Comparison of ENCODE assay signal across 21 cellular contexts in genomic region chr2:20164734-20165242, GRCh38.
DNase-seq lines count a peak whose midpoint lies in the region; ATAC-seq, FAIRE-seq and TF ChIP-seq lines count a peak whose summit lies in the region.
"Had no signal": no experiment of that assay in that cellular context is flagged by ENCODE, and none has a peak within 500 bp of the region (broad histone marks: within the 10 kb centered on the region; RNA-seq: fewer than 3 reads in every experiment).

No MANE protein-coding gene starts in this region.

- no peak overlapping the region for H3K4me3 Mint-ChIP-seq in H9
- H3K4me3 Mint-ChIP-seq in activated T-helper 17 cell treated with anti-CD3 and anti-CD28 coated beads, Interleukin-2, amount 50 U/mL, for 72 hours, result no peak overlapping the region
- no peak overlapping the region for H3K4me3 Mint-ChIP-seq in activated T-cell treated with anti-CD3 and anti-CD28 coated beads, Interleukin-2, amount 50 U/mL, for 4 hours
- H3K4me3 Mint-ChIP-seq: activated CD8-positive, alpha-beta T cell treated with anti-CD3 and anti-CD28 coated beads, Interleukin-2, amount 10 ng/mL, durations not matched to agents 7 days and 5 days; activated naive CD4-positive, alpha-beta T cell treated with anti-CD3 and anti-CD28 coated beads for 36 hours; CD4-positive, CD25-positive, alpha-beta regulatory T cell; natural killer cell; T-cell had no signal

- no peaks in the 10 kb centered on the region for H3K9me3 Mint-ChIP-seq in H9
- H3K9me3 Mint-ChIP-seq in activated T-helper 17 cell treated with anti-CD3 and anti-CD28 coated beads, Interleukin-2, amount 50 U/mL, for 72 hours, result no peaks in the 10 kb centered on the region
- peaks cover 2% of the 10 kb centered on the region for H3K9me3 Mint-ChIP-seq in activated T-cell treated with anti-CD3 and anti-CD28 coated beads, Interleukin-2, amount 50 U/mL, for 4 hours
- H3K9me3 Mint-ChIP-seq: activated naive CD4-positive, alpha-beta T cell treated with anti-CD3 and anti-CD28 coated beads for 36 hours; natural killer cell had no signal

- H2BK5ac ChIP-seq in H9 (ENCODE audit: insufficient read length, low read length), result no peak overlapping the region

- H3K27me3 Mint-ChIP-seq in H9 (ENCODE audit: low read depth), result peaks cover 1% of the 10 kb centered on the region; the same call in 1 of the 2 replicates
- H3K27me3 Mint-ChIP-seq in activated T-helper 17 cell treated with anti-CD3 and anti-CD28 coated beads, Interleukin-2, amount 50 U/mL, for 72 hours, result peaks cover 9% of the 10 kb centered on the region
- peaks cover 12% of the 10 kb centered on the region for H3K27me3 Mint-ChIP-seq in activated T-cell treated with anti-CD3 and anti-CD28 coated beads, Interleukin-2, amount 50 U/mL, for 4 hours (ENCODE audit: low read depth)

- H3K9me3 ChIP-seq in H9 (ENCODE audit: control insufficient read depth, low read depth, low read length) (no peaks in the 10 kb centered on the region), kidney (ENCODE audit: control insufficient read depth in 1 of 2, low read length in 2 of 2) (no peaks in the 10 kb centered on the region)
- H3K9me3 ChIP-seq: left lung, SJCRH30 had no signal

- no peak overlapping the region for H2BK15ac ChIP-seq in H9 (ENCODE audit: low read depth, low read length)

- no peak overlapping the region for H4K91ac ChIP-seq in H9 (ENCODE audit: insufficient read length, low read depth, low read length)

- no peaks in the 10 kb centered on the region for H3K79me2 ChIP-seq in H9 (ENCODE audit: insufficient read depth, low read length)

- no peaks in the 10 kb centered on the region for H3K23me2 ChIP-seq in H9 (ENCODE audit: insufficient read length, low read depth, low read length, poor library complexity, severe bottlenecking)

- H3K4me2 ChIP-seq in H9 (ENCODE audit: insufficient read depth, insufficient read length, low read length), result no peak overlapping the region

- H3K36me3 ChIP-seq in kidney (ENCODE audit: control insufficient read depth in 1 of 2, insufficient read depth in 2 of 2, low read length in 2 of 2), result no peaks in the 10 kb centered on the region
- H3K36me3 ChIP-seq: left lung, SJCRH30 had no signal

- no peak overlapping the region for H2AK5ac ChIP-seq in H9 (ENCODE audit: insufficient read length, low read length)

- H3K79me1 ChIP-seq in H9 (ENCODE audit: insufficient read depth, low read depth, low read length, poor library complexity, severe bottlenecking), result no peaks in the 10 kb centered on the region

- H3K4me1 ChIP-seq in H9 (ENCODE audit: insufficient read depth, low read length) (peaks cover 3% of the 10 kb centered on the region; the same call in 1 of the 2 replicates), kidney (ENCODE audit: control insufficient read depth in 1 of 2, insufficient read depth in 1 of 2, low read depth in 1 of 2, low read length in 2 of 2) (peaks cover 0 to 3% of the 10 kb centered on the region in 2 donors)
- H3K4me1 ChIP-seq: left lung, SJCRH30 had no signal

- peaks cover 0 to 6% of the 10 kb centered on the region in 2 experiments; a peak in 3 of 4 replicates for H3K4me1 Mint-ChIP-seq in H9
- H3K4me1 Mint-ChIP-seq in activated T-helper 17 cell treated with anti-CD3 and anti-CD28 coated beads, Interleukin-2, amount 50 U/mL, for 72 hours, result no peaks in the 10 kb centered on the region
- H3K4me1 Mint-ChIP-seq in activated T-cell treated with anti-CD3 and anti-CD28 coated beads, Interleukin-2, amount 50 U/mL, for 4 hours (ENCODE audit: low read depth), result no peaks in the 10 kb centered on the region
- H3K4me1 Mint-ChIP-seq: CD4-positive, CD25-positive, alpha-beta regulatory T cell; natural killer cell; T-cell had no signal

- no peak overlapping the region for H3T11ph ChIP-seq in H9 (ENCODE audit: low read length)

- no peak overlapping the region for H2BK120ac ChIP-seq in H9 (ENCODE audit: low read depth, low read length, poor library complexity, severe bottlenecking)

- TF ChIP-seq CTCF in H9 (conservative IDR thresholded peaks at IDR 0.05), result no peak
- no peak for TF ChIP-seq CTCF in kidney (IDR thresholded peaks at IDR 0.05; ENCODE audit: borderline replicate concordance, extremely low read depth, insufficient read depth)

- no peaks in the 10 kb centered on the region for H3K36me3 Mint-ChIP-seq in H9 (ENCODE audit: insufficient read depth in 1 of 3, low read depth in 3 of 3)
- no peaks in the 10 kb centered on the region for H3K36me3 Mint-ChIP-seq in activated T-helper 17 cell treated with anti-CD3 and anti-CD28 coated beads, Interleukin-2, amount 50 U/mL, for 72 hours (ENCODE audit: low read depth)
- H3K36me3 Mint-ChIP-seq in activated T-cell treated with anti-CD3 and anti-CD28 coated beads, Interleukin-2, amount 50 U/mL, for 4 hours (ENCODE audit: insufficient read depth), result no peaks in the 10 kb centered on the region
- H3K36me3 Mint-ChIP-seq: CD4-positive, CD25-positive, alpha-beta regulatory T cell; natural killer cell; T-cell had no signal

- intact Hi-C loops in kidney (cut with DNase I), result no loop called here

- H4K8ac ChIP-seq in H9 (replicated peaks; ENCODE audit: insufficient read length, low read depth, low read length), result peak overlapping the region; percentile 5

- peak overlapping the region; percentile 34 for H4K5ac ChIP-seq in H9 (ENCODE audit: insufficient read length, low read depth, low read length)

- peak overlapping the region; percentile 16 for H3K18ac ChIP-seq in H9 (ENCODE audit: insufficient read length, low read depth, low read length)

- ATAC-seq in activated T-helper 17 cell treated with anti-CD3 and anti-CD28 coated beads, Interleukin-2, amount 50 U/mL, for 72 hours (replicated peaks), result peak; percentile 21
- no peak for ATAC-seq in activated T-cell treated with anti-CD3 and anti-CD28 coated beads, Interleukin-2, amount 50 U/mL, for 4 hours

- H2BK20ac ChIP-seq in H9 (ENCODE audit: low read depth, low read length, poor library complexity, severe bottlenecking), result no peak overlapping the region

- H4K20me1 ChIP-seq in H9 (ENCODE audit: control insufficient read depth, insufficient read depth, insufficient read length), result peaks cover 4% of the 10 kb centered on the region

- H3K27me3 ChIP-seq in H9 (ENCODE audit: insufficient read depth, low read length), result no peaks in the 10 kb centered on the region
- H3K27me3 ChIP-seq: foreskin keratinocyte, left lung had no signal

- H3K27ac Mint-ChIP-seq in H9, result no peak overlapping the region
- H3K27ac Mint-ChIP-seq in activated T-helper 17 cell treated with anti-CD3 and anti-CD28 coated beads, Interleukin-2, amount 50 U/mL, for 72 hours, result no peak overlapping the region
- H3K27ac Mint-ChIP-seq: activated CD8-positive, alpha-beta T cell treated with anti-CD3 and anti-CD28 coated beads, Interleukin-2, amount 10 ng/mL, durations not matched to agents 7 days and 5 days; activated naive CD4-positive, alpha-beta T cell treated with anti-CD3 and anti-CD28 coated beads for 36 hours; CD4-positive, CD25-positive, alpha-beta regulatory T cell; natural killer cell; T-cell had no signal

- H3K9ac ChIP-seq in H9 (ENCODE audit: extremely low read depth, insufficient read length, low read length), result no peak overlapping the region
- no peak overlapping the region for H3K9ac ChIP-seq in kidney (ENCODE audit: low read length in 2 of 2)

- no peak for DNase-seq in H9
- no peak for DNase-seq in epithelial cell of prostate (ENCODE audit: low read depth, low spot score)
- DNase-seq in renal cortical epithelial cell (ENCODE audit: low read depth), result peak; percentile 28
- no peak for DNase-seq in effector CD8-positive, alpha-beta T cell (lab: John Stamatoyannopoulos, UW)
- DNase-seq in kidney, result no peak
- DNase-seq in activated T-cell treated with anti-CD3 and anti-CD28 coated beads, Interleukin-2, amount 50 U/mL, for 4 hours, result no peak
- DNase-seq: activated CD8-positive, alpha-beta T cell treated with anti-CD3 and anti-CD28 coated beads, Interleukin-2, amount 10 ng/mL, durations not matched to agents 7 days and 5 days; activated naive CD4-positive, alpha-beta T cell treated with anti-CD3 and anti-CD28 coated beads for 36 hours; caudate nucleus; CD4-positive, CD25-positive, alpha-beta regulatory T cell; foreskin keratinocyte; H7; left lung; natural killer cell; NCI-H1694 treated with DMSO at 0.1 percent for 48 hours; NCI-H526 treated with DMSO at 0.1 percent for 48 hours; stimulated activated CD4-positive, alpha-beta T cell treated with anti-CD3 and anti-CD28 coated beads, Interleukin-4, amount 100 ng/mL, for 24 hours; stimulated activated naive CD4-positive, alpha-beta T cell had no signal

- no peak overlapping the region for H2BK12ac ChIP-seq in H9 (ENCODE audit: insufficient read length, low read depth, low read length)

- no peak overlapping the region for H3K4me3 ChIP-seq in kidney (ENCODE audit: low read length in 2 of 2)
- H3K4me3 ChIP-seq: left lung, SJCRH30 had no signal

- no peak overlapping the region for H3K56ac ChIP-seq in H9 (ENCODE audit: insufficient read length, low read depth, low read length)

- no peak for FAIRE-seq in kidney (lab: Jason Lieb, UNC)

- no peak overlapping the region for H3K4ac ChIP-seq in H9 (ENCODE audit: low read depth, low read length)

- H3K23ac ChIP-seq in H9 (ENCODE audit: insufficient read length, low read depth, low read length), result no peak overlapping the region

- no peak overlapping the region for H3K27ac ChIP-seq in H9 (ENCODE audit: insufficient read length, low read depth, low read length)
- H3K27ac ChIP-seq in epithelial cell of prostate, result peak overlapping the region; percentile 91
- H3K27ac ChIP-seq in kidney (ENCODE audit: low read depth in 2 of 2, low read length in 2 of 2), result no peak overlapping the region
- H3K27ac ChIP-seq: foreskin keratinocyte, left lung, SJCRH30 had no signal

- no peak overlapping the region for H2AFZ ChIP-seq in H9 (ENCODE audit: low read length)

- WGBS in H9 (ENCODE audit: extremely low coverage, insufficient read length, low lambda C conversion rate), result 100% methylated on average over 1 of the region's 1 CpG

- no peak overlapping the region for H3K14ac ChIP-seq in H9 (ENCODE audit: insufficient read depth, low read length)
